In the genomic region with DNA sequence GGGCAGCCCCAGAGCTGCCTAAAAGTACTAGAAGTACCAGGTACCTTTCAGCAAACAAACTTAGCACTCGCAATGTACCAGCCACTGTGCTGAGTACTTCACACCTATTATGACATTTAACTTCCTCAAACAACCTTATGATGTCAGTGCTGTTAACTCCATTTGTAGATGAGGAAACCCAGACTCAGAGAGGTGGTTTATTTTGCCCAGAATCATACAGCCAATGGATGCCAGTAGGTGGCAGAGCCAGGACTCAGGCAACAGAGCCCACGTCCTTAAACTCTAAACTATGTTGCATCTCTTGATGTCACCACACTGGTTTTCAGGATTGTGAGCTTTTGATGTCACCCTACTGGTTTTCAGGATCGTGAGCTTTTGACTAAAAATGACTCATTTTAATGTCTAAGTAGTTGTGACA, we compare ENCODE assay signal across 15 cellular contexts.
DNase-seq lines count a peak whose midpoint lies in the region; ATAC-seq and TF ChIP-seq lines count a peak whose summit lies in the region.
"Had no signal": no experiment of that assay in that cellular context is flagged by ENCODE, and none has a peak within 500 bp of the region (broad histone marks: within the 10 kb centered on the region; RNA-seq: fewer than 3 reads in every experiment).

No MANE protein-coding gene starts in this region.

- no peak overlapping the region for H3K4me3 Mint-ChIP-seq in type B pancreatic cell
- H3K4me3 Mint-ChIP-seq: CD4-positive, alpha-beta T cell; neural progenitor cell had no signal

- no peaks in the 10 kb centered on the region for H3K9me3 ChIP-seq in left lung
- no peaks in the 10 kb centered on the region for H3K9me3 ChIP-seq in Peyer's patch
- H3K9me3 ChIP-seq: right lobe of liver had no signal

- no peak overlapping the region for H3K27ac ChIP-seq in left lung
- H3K27ac ChIP-seq in Peyer's patch = no peak overlapping the region
- H3K27ac ChIP-seq: neural progenitor cell, right lobe of liver, VCaP had no signal

- H3K4me1 Mint-ChIP-seq in type B pancreatic cell (ENCODE audit: unreplicated experiment) = peaks cover 5% of the 10 kb centered on the region

- peak; percentile 24 for DNase-seq in DMS53 treated with DMSO at 0.1 percent for 48 hours (lab: John Stamatoyannopoulos, UW; ENCODE audit: unreplicated experiment)
- DNase-seq in SIG-M5 (lab: John Stamatoyannopoulos, UW) = peak; percentile 37
- DNase-seq in left lung = no peak
- DNase-seq in type B pancreatic cell (ENCODE audit: extremely low spot score, unreplicated experiment) = no peak
- DNase-seq in cerebellum (ENCODE audit: low spot score) = no peak
- DNase-seq in Peyer's patch = no peak
- DNase-seq: amniotic stem cell; CD4-positive, alpha-beta T cell; NCI-H1105; right lobe of liver; SHP77 treated with DMSO at 0.1 percent for 48 hours had no signal

- no peaks in the 10 kb centered on the region for H3K27me3 ChIP-seq in left lung
- H3K27me3 ChIP-seq in Peyer's patch = no peaks in the 10 kb centered on the region
- H3K27me3 ChIP-seq: neural progenitor cell, right lobe of liver had no signal

- no peak for TF ChIP-seq POLR2A in Peyer's patch (IDR thresholded peaks at IDR 0.05)

- H3K36me3 ChIP-seq in left lung = no peaks in the 10 kb centered on the region
- H3K36me3 ChIP-seq in Peyer's patch = no peaks in the 10 kb centered on the region
- H3K36me3 ChIP-seq: neural progenitor cell, right lobe of liver had no signal

- peaks cover 7% of the 10 kb centered on the region for H3K27me3 Mint-ChIP-seq in type B pancreatic cell
- H3K27me3 Mint-ChIP-seq: CD4-positive, alpha-beta T cell had no signal

- no peak overlapping the region for H3K27ac Mint-ChIP-seq in type B pancreatic cell
- H3K27ac Mint-ChIP-seq: CD4-positive, alpha-beta T cell; neural progenitor cell had no signal

- H3K4me3 ChIP-seq in left lung (no peak overlapping the region), Peyer's patch (no peak overlapping the region)
- H3K4me3 ChIP-seq: neural progenitor cell, right lobe of liver had no signal

- H3K4me1 ChIP-seq in left lung (peaks cover 4 to 27% of the 10 kb centered on the region in 2 donors), Peyer's patch (no peaks in the 10 kb centered on the region)
- H3K4me1 ChIP-seq: neural progenitor cell, right lobe of liver had no signal

- no peaks in the 10 kb centered on the region for H3K9me3 Mint-ChIP-seq in type B pancreatic cell
- H3K9me3 Mint-ChIP-seq: CD4-positive, alpha-beta T cell; neural progenitor cell had no signal

- ATAC-seq in HG02798 (IDR thresholded peaks at IDR 0.05; ENCODE audit: poor library complexity, unreplicated experiment) = peak; percentile 29
- ATAC-seq in left lung = peak; percentile 43
- no peak for ATAC-seq in GM21825 (IDR thresholded peaks at IDR 0.05; ENCODE audit: unreplicated experiment)
- ATAC-seq: right lobe of liver had no signal

- TF ChIP-seq CTCF in left lung (IDR thresholded peaks at IDR 0.05) (no peak), type B pancreatic cell (conservative IDR thresholded peaks at IDR 0.05) (no peak), Peyer's patch (IDR thresholded peaks at IDR 0.05) (no peak)

- intact Hi-C loops in left lung (cut with DNase I) = no loop called here

- no peaks in the 10 kb centered on the region for H3K36me3 Mint-ChIP-seq in type B pancreatic cell
- H3K36me3 Mint-ChIP-seq: neural progenitor cell had no signal

Comparison
In these comparisons a context has a peak if more than half of its experiments do, and no peak if none do; other contexts are left out.
1. DNase-seq: peak in DMS53 treated with DMSO at 0.1 percent for 48 hours (single experiment) and SIG-M5 (single experiment); none in left lung (0 of 2), type B pancreatic cell (single experiment), cerebellum (single experiment) and Peyer's patch (0 of 3).